9 cellular contexts compared by ENCODE assay signal in the genomic region with DNA sequence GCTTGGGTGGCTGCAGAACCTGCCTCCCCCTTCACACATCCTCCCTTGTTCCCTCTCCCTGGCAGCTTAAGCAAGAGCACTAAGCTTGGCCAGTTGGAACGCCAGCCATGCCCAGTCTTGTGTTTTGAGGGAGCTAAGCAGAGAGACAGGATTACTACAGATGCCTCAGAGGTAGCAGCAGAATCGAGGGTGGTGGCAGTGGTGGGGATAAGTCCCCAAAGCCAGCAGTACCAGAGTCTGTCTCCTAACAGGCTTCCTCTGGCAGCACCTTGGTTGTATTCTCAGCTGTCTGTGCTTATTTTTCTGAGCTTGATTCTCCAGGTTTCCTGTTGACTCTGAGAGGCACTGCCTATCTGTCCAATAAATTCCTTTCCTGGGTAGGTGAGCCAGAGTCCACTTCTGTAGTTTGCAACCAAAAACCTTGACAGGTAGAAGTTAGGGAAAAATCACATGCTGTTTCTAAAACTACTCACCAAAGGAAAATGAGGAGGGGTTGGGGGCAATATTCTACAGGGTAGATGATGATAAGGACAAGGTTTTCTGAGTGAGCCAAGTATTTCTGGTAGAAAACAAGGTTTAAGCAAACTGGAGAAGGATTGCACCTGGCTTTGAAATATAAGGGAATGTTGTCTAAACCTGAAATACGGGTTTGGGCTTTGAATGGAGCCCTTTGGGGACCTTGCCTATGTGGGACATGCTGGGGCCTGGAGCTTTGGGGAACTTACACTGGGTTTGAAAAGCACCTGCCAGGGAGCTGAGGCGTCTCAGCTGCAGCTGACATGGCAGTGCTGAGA.
DNase-seq lines count a peak whose midpoint lies in the region; ATAC-seq and TF ChIP-seq lines count a peak whose summit lies in the region.
"Had no signal": no experiment of that assay in that cellular context is flagged by ENCODE, and none has a peak within 500 bp of the region (broad histone marks: within the 10 kb centered on the region; RNA-seq: fewer than 3 reads in every experiment).

No MANE protein-coding gene starts in this region.

- no peak overlapping the region for H3K4me3 ChIP-seq in RWPE2 (ENCODE audit: severe bottlenecking)

- H3K27ac ChIP-seq in RWPE2 (ENCODE audit: poor library complexity, severe bottlenecking) = peak overlapping the region; percentile 35

- H3K9me3 Mint-ChIP-seq in memory B cell = peaks cover 4% of the 10 kb centered on the region

- no peaks in the 10 kb centered on the region for H3K27me3 ChIP-seq in RWPE2 (ENCODE audit: insufficient read depth, poor library complexity, severe bottlenecking)

- no peaks in the 10 kb centered on the region for H3K9me3 ChIP-seq in RWPE2 (ENCODE audit: severe bottlenecking)

- H3K4me1 ChIP-seq in RWPE2 (ENCODE audit: insufficient read depth, poor library complexity, severe bottlenecking) = peaks cover 23% of the 10 kb centered on the region

- H3K36me3 Mint-ChIP-seq in memory B cell = peaks cover 2% of the 10 kb centered on the region

- peaks cover 10% of the 10 kb centered on the region for H3K4me1 Mint-ChIP-seq in memory B cell

- ATAC-seq in HG02852 (IDR thresholded peaks at IDR 0.05; ENCODE audit: unreplicated experiment) (peak; percentile 18), RWPE2 (ENCODE audit: low read depth) (peak; percentile 51), memory B cell (ENCODE audit: low read depth) (peak; percentile 19), HG03469 (IDR thresholded peaks at IDR 0.05; ENCODE audit: unreplicated experiment) (no peak)

- no peak overlapping the region for H3K27ac Mint-ChIP-seq in memory B cell

- DNase-seq in DMS153 (lab: John Stamatoyannopoulos, UW) = peak; percentile 48
- no peak for DNase-seq in RWPE2 (ENCODE audit: low spot score)
- DNase-seq in memory B cell (ENCODE audit: low spot score in 2 of 2) = no peak
- DNase-seq in effector CD4-positive, alpha-beta T cell = no peak
- no peak for DNase-seq in SHP77 treated with DMSO at 0.1 percent for 48 hours (lab: John Stamatoyannopoulos, UW)
- DNase-seq in EL = no peak
- DNase-seq: stimulated activated naive CD4-positive, alpha-beta T cell treated with Interleukin-2 at 50 U/mL for 16 hours had no signal

- H3K4me3 Mint-ChIP-seq in memory B cell = no peak overlapping the region

- TF ChIP-seq CTCF in RWPE2 (IDR thresholded peaks at IDR 0.05; ENCODE audit: poor library complexity, severe bottlenecking) = no peak

- no peaks in the 10 kb centered on the region for H3K27me3 Mint-ChIP-seq in memory B cell

- H3K36me3 ChIP-seq in RWPE2 (ENCODE audit: low read depth) = no peaks in the 10 kb centered on the region
